In the genomic region with DNA sequence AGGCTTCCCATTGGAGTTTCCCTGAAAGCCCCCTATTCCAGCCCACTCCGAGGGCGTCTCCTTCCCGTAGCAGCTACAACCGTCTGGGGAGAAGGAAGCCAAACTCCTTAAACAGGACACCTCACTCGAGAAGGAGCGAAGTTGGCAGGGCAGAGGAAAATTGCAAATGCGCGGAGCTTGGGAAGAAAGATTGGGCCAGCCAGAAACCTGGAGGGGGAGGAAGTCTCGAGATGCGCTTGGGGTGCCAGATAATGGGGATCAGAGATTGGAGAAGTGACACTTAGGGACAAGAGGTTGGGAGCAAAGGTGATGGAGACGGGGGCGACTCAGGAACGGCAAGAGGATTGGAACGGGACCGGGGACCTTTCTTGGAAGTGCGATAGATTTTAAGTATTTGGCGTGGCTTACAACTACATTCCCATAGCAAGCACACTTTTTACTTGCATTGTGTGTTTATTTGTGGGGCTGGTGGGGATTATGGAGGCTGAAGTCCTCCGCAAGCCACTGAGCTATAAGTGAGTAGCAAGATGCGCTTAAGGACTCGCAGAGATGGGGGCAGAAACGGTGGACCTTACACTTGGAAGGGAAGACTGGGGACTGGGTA, we compare ENCODE assay signal across 11 cellular contexts. TPM values are rescaled to one million over a fixed set of nuclear protein-coding genes. Genes with fewer than 3 reads are reported as not detected.
DNase-seq lines count a peak whose midpoint lies in the region; ATAC-seq and TF ChIP-seq lines count a peak whose summit lies in the region.
"Had no signal": no experiment of that assay in that cellular context is flagged by ENCODE, and none has a peak within 500 bp of the region (broad histone marks: within the 10 kb centered on the region; RNA-seq: fewer than 3 reads in every experiment).

No MANE protein-coding gene starts in this region.

- H3K27ac ChIP-seq in SJCRH30 (no peak overlapping the region), spleen (no peak overlapping the region)
- H3K27ac ChIP-seq: C4-2B had no signal

- H3K27me3 ChIP-seq in SJCRH30 = peaks cover 48% of the 10 kb centered on the region
- peaks cover 0 to 98% (median 77%) of the 10 kb centered on the region in 7 donors for H3K27me3 ChIP-seq in spleen (replicated peaks in 1 of 7)

- peaks cover 86% of the 10 kb centered on the region for H3K27me3 Mint-ChIP-seq in activated CD4-positive, alpha-beta T cell treated with anti-CD3 and anti-CD28 coated beads, Interleukin-2, amount 10 ng/mL, durations not matched to agents 24 days and 14 days

- peaks cover 25% of the 10 kb centered on the region for H3K4me1 Mint-ChIP-seq in activated CD4-positive, alpha-beta T cell treated with anti-CD3 and anti-CD28 coated beads, Interleukin-2, amount 10 ng/mL, durations not matched to agents 24 days and 14 days

- 4 to 8% (median 5%) methylated on average over 20 to 21 of the region's 21 CpGs for WGBS in spleen, 5 donors

- H3K4me1 ChIP-seq in SJCRH30 (0 out of 2 replicates have a peak, but pooled peaks cover 3% of the 10 kb centered on the region), spleen (peaks cover 25 to 52% (median 42%) of the 10 kb centered on the region in 6 donors)

- no peak for TF ChIP-seq POLR2A in spleen (IDR thresholded peaks at IDR 0.05)

- DNase-seq in activated CD4-positive, alpha-beta T cell treated with anti-CD3 and anti-CD28 coated beads, Interleukin-2, amount 10 ng/mL, durations not matched to agents 24 days and 14 days = no peak
- no peak for DNase-seq in activated CD4-positive, alpha-beta T cell treated with anti-CD3 and anti-CD28 coated beads, Interleukin-2, amount 50 U/mL, for 4 hours
- DNase-seq in SJCRH30 = no peak
- DNase-seq in fibroblast of mammary gland (ENCODE audit: low read depth) = peak; percentile 13
- peak; percentile 20 for DNase-seq in spleen
- no peak for DNase-seq in NCI-H2029 (lab: John Stamatoyannopoulos, UW)
- DNase-seq: NCI-H1436 treated with DMSO at 0.1 percent for 48 hours had no signal

- no peaks in the 10 kb centered on the region for H3K36me3 Mint-ChIP-seq in activated CD4-positive, alpha-beta T cell treated with anti-CD3 and anti-CD28 coated beads, Interleukin-2, amount 10 ng/mL, durations not matched to agents 24 days and 14 days (ENCODE audit: low read depth)

- no peak for TF ChIP-seq CTCF in fibroblast of mammary gland (conservative IDR thresholded peaks at IDR 0.05; ENCODE audit: control insufficient read depth, insufficient read depth, low read depth, low read length)
- TF ChIP-seq CTCF in spleen (IDR thresholded peaks at IDR 0.05 in 8 of 11, conservative IDR thresholded peaks at IDR 0.05 in 3 of 11) = no peak

- intact Hi-C loops in activated CD4-positive, alpha-beta T cell treated with anti-CD3 and anti-CD28 coated beads, Interleukin-2, amount 10 ng/mL, durations not matched to agents 24 days and 14 days (cut with micrococcal nuclease) = no loop called here
- intact Hi-C loops in spleen (cut with DNase I; ENCODE audit: low total_unique reads) = no loop called here

- ATAC-seq in GM21723 (IDR thresholded peaks at IDR 0.05; ENCODE audit: unreplicated experiment) (no peak), HG02840 (IDR thresholded peaks at IDR 0.05; ENCODE audit: low FRiP score, unreplicated experiment) (no peak)

- peak overlapping the region; percentile 76 for H3K4me3 Mint-ChIP-seq in activated CD4-positive, alpha-beta T cell treated with anti-CD3 and anti-CD28 coated beads, Interleukin-2, amount 10 ng/mL, durations not matched to agents 24 days and 14 days

- peak overlapping the region; percentile 22 for H3K27ac Mint-ChIP-seq in activated CD4-positive, alpha-beta T cell treated with anti-CD3 and anti-CD28 coated beads, Interleukin-2, amount 10 ng/mL, durations not matched to agents 24 days and 14 days

- H3K4me3 ChIP-seq in SJCRH30 = peak overlapping the region; percentile 49
- H3K4me3 ChIP-seq in fibroblast of mammary gland (ENCODE audit: control insufficient read depth, low read depth, low read length) = no peak overlapping the region
- peak overlapping the region in 7 of 8 donors; percentile 23 to 68 (median 34) for H3K4me3 ChIP-seq in spleen

- no peaks in the 10 kb centered on the region for H3K9me3 ChIP-seq in SJCRH30 (replicated peaks)
- no peaks in the 10 kb centered on the region for H3K9me3 ChIP-seq in spleen

- no peaks in the 10 kb centered on the region for H3K36me3 ChIP-seq in SJCRH30
- no peaks in the 10 kb centered on the region for H3K36me3 ChIP-seq in spleen

- H3K9me3 Mint-ChIP-seq in activated CD4-positive, alpha-beta T cell treated with anti-CD3 and anti-CD28 coated beads, Interleukin-2, amount 10 ng/mL, durations not matched to agents 24 days and 14 days = no peaks in the 10 kb centered on the region

RNA-seq across cellular contexts. Expression of a gene that starts 0.9 kb away (rescaled TPM):
- not detected in 2 replicates for total RNA-seq in activated CD4-positive, alpha-beta T cell treated with anti-CD3 and anti-CD28 coated beads, Interleukin-2, amount 10 ng/mL, durations not matched to agents 24 days and 14 days
- total RNA-seq in SJCRH30 (2014; rRNA removed; shearing (Covaris generic)) = 0.04 TPM in 1 of 2 replicates, not detected in the other
- total RNA-seq in spleen = under 1 TPM in 6 of 7 donors, not detected in 1; 0.13 to 0.58 (median 0.40) TPM
- polyA plus RNA-seq in spleen = under 1 TPM; 0.07 to 0.76 (median 0.13) TPM
- total RNA-seq: myocyte had no signal

RNA-seq across cellular contexts. Expression of a gene that starts 30.4 kb away (rescaled TPM):
- total RNA-seq in activated CD4-positive, alpha-beta T cell treated with anti-CD3 and anti-CD28 coated beads, Interleukin-2, amount 10 ng/mL, durations not matched to agents 24 days and 14 days = 6.2 and 6.5 TPM in 2 replicates
- total RNA-seq in SJCRH30 (2014; rRNA removed; shearing (Covaris generic)) = 7.8 and 7.9 TPM in 2 replicates
- total RNA-seq in spleen = 10 to 100 TPM; 10.5 to 17.3 (median 14.0) TPM
- 1 to 10 TPM; 2.2 to 4.2 (median 3.6) TPM for polyA plus RNA-seq in spleen

Comparison
In these comparisons a context has a peak if more than half of its experiments do, and no peak if none do; other contexts are left out.
1. DNase-seq: peak in fibroblast of mammary gland (single experiment) and spleen (single experiment); none in activated CD4-positive, alpha-beta T cell treated with anti-CD3 and anti-CD28 coated beads, Interleukin-2, amount 10 ng/mL, durations not matched to agents 24 days and 14 days (single experiment), activated CD4-positive, alpha-beta T cell treated with anti-CD3 and anti-CD28 coated beads, Interleukin-2, amount 50 U/mL, for 4 hours (0 of 2), SJCRH30 (0 of 2) and NCI-H2029 (single experiment).